In genomic region chr19:53906211-53907192, GRCh38 we compare ENCODE assay signal across 8 cellular contexts. TPM values are rescaled to one million over a fixed set of nuclear protein-coding genes. Genes with fewer than 3 reads are reported as not detected.
A peak's percentile ranks its signal among the peaks of the same experiment; 100 is the strongest.
DNase-seq lines count a peak whose midpoint lies in the region; ATAC-seq, FAIRE-seq and TF ChIP-seq lines count a peak whose summit lies in the region.

No MANE protein-coding gene starts in this region.

- peak in 1 of 2 experiments; percentile 92 for DNase-seq in A549 (ENCODE audit: low read depth in 1 of 2, low spot score in 1 of 2)
- DNase-seq in HEK293T (ENCODE audit: extremely low spot score): peak; percentile 60
- DNase-seq in activated CD4-positive, alpha-beta T cell treated with anti-CD3 and anti-CD28 coated beads for 24 hours (ENCODE audit: low read depth in 2 of 2): peak; percentile 60 to 63
- peak; percentile 13 for DNase-seq in choroid plexus epithelial cell (ENCODE audit: low read depth)
- peak; percentile 50 to 74 for DNase-seq in memory B cell (ENCODE audit: low spot score in 2 of 2)
- DNase-seq in stimulated activated CD8-positive, alpha-beta memory T cell treated with anti-CD3 and anti-CD28 coated beads, Interleukin-2, amount 100 ng/mL, for 48 hours (ENCODE audit: low read depth in 2 of 2): peak; percentile 63 to 72
- no peak for DNase-seq in GOT3 (lab: John Stamatoyannopoulos, UW)
- no peak for DNase-seq in DMS114 treated with DMSO at 0.1 percent for 48 hours (lab: John Stamatoyannopoulos, UW; ENCODE audit: unreplicated experiment)

- H3K9me3 Mint-ChIP-seq in memory B cell: peaks cover 15% of the 10 kb centered on the region

- peaks cover 42% of the 10 kb centered on the region for H3K27me3 Mint-ChIP-seq in memory B cell

- ATAC-seq in A549 (peak; percentile 57 to 65), memory B cell (ENCODE audit: low read depth) (no peak)

- peak; percentile 88 for TF ChIP-seq CTCF in A549 (IDR thresholded peaks at IDR 0.05)
- TF ChIP-seq CTCF in choroid plexus epithelial cell (conservative IDR thresholded peaks at IDR 0.05; ENCODE audit: low read depth, low read length): peak; percentile 82

- no peaks in the 10 kb centered on the region for H3K9me3 ChIP-seq in A549

- 18% methylated on average over 47 of the region's 48 CpGs for WGBS in A549 (ENCODE audit: missing lambda C conversion rate)

- H3K4me3 Mint-ChIP-seq in memory B cell: no peak overlapping the region

- peaks cover 15% of the 10 kb centered on the region for H3K4me1 Mint-ChIP-seq in memory B cell

- H3K4me3 ChIP-seq in A549 (peak overlapping the region; percentile 19; the same call in 1 of the 3 replicates), choroid plexus epithelial cell (ENCODE audit: low read depth, low read length) (no peak overlapping the region)

- no peak for FAIRE-seq in A549 (lab: Jason Lieb, UNC)

- peak overlapping the region; percentile 92 for H3K4me2 ChIP-seq in A549

- peak overlapping the region; percentile 9 to 82; a peak in 4 of 6 replicates for H3K27ac ChIP-seq in A549

- peak; percentile 85 to 91 for TF ChIP-seq RAD21 in A549 (conservative IDR thresholded peaks at IDR 0.05 in 1 of 2, IDR thresholded peaks at IDR 0.05 in 1 of 2)

- POLR2A ChIA-PET in A549 (lab: Yijun Ruan, JAX) (interaction anchor here (2.0 kb wide), 1 partner anchor 74 kb away, joined by 8 read pairs; no protein-coding TSS in a partner anchor), HEK293T (lab: Yijun Ruan, JAX) (no interaction called here)

- peaks cover 42% of the 10 kb centered on the region for H3K4me1 ChIP-seq in A549

- TF ChIP-seq POLR2A in A549 (IDR thresholded peaks at IDR 0.05; ENCODE audit: low read length): no peak

- no peak for TF ChIP-seq EP300 in A549 (IDR thresholded peaks at IDR 0.05)

- peaks cover 12% of the 10 kb centered on the region for H3K36me3 Mint-ChIP-seq in memory B cell

- no peak overlapping the region for H3K27ac Mint-ChIP-seq in memory B cell

- CTCF ChIA-PET in A549 (lab: Yijun Ruan, JAX): interaction anchor here (0.6 to 3.2 kb wide), 41 partner anchors 10 to 248 kb away, joined by 3 to 63 read pairs (median 5); partner anchors contain the start of gene OSCAR
- CTCF ChIA-PET in HEK293T (lab: Yijun Ruan, JAX): no interaction called here

TF ChIP-seq in A549, 52 proteins besides CTCF, POLR2A, EP300 and RAD21:
- TF ChIP-seq SMC3 (IDR thresholded peaks at IDR 0.05) (peak; percentile 93), CHD2 (IDR thresholded peaks at IDR 0.05; ENCODE audit: low read length, partially characterized antibody) (no peak)
TF ChIP-seq in A549: peak in this region for 1.

TF ChIP-seq in HEK293T, 16 proteins besides CTCF, POLR2A, EP300 and RAD21:
- TF ChIP-seq PKNOX1 (IDR thresholded peaks at IDR 0.05): no peak
- TF ChIP-seq CTBP1 (IDR thresholded peaks at IDR 0.05; ENCODE audit: borderline replicate concordance): no peak
- TF ChIP-seq HDGF (IDR thresholded peaks at IDR 0.05; ENCODE audit: borderline replicate concordance): no peak
- no peak for TF ChIP-seq BHLHE40 (IDR thresholded peaks at IDR 0.05; ENCODE audit: borderline replicate concordance)
- no peak for TF ChIP-seq ELF4 (IDR thresholded peaks at IDR 0.05)

RNA-seq across cellular contexts. Expression of gene CACNG7, which starts 2.6 kb away (rescaled TPM):
- polyA plus RNA-seq in A549 (2011; rRNA removed) (11.5 and 12.8 TPM in 2 replicates), A549 (2017; fragmentation: RNase III; extraction: RNeasy Plus Mini Kit Qiagen cat#74134 plus additional on column Dnase treatment) (6.3 to 7.6 TPM (median 6.8 TPM) in 3 replicates)
- polyA plus RNA-seq in A549 (2012; cell fraction: cytosol; rRNA removed): 26.4 and 37.4 TPM in 2 replicates
- 33.7 and 37.2 TPM in 2 replicates for polyA plus RNA-seq in A549 (2012; cell fraction: nucleus; rRNA removed)
- polyA minus RNA-seq in A549 (2011; rRNA and poly(A)+ RNA removed): 6.0 and 7.6 TPM in 2 replicates

RNA-seq across cellular contexts. Expression of gene PRKCG, which starts 24.5 kb away (rescaled TPM):
- polyA plus RNA-seq in A549 (2011; rRNA removed): 0.61 and 0.79 TPM in 2 replicates
- polyA plus RNA-seq in A549 (2012; cell fraction: cytosol; rRNA removed): 1.2 and 1.3 TPM in 2 replicates
- polyA plus RNA-seq in A549 (2012; cell fraction: nucleus; rRNA removed): 8.9 and 9.2 TPM in 2 replicates
- polyA plus RNA-seq in A549 (2017; fragmentation: RNase III; extraction: RNeasy Plus Mini Kit Qiagen cat#74134 plus additional on column Dnase treatment): 0.81 to 0.96 TPM (median 0.81 TPM) in 3 replicates
- polyA minus RNA-seq in A549 (2011; rRNA and poly(A)+ RNA removed): 1.5 and 2.6 TPM in 2 replicates

RNA-seq across cellular contexts. Expression of gene MYADM, which starts 38.8 kb away (rescaled TPM):
- polyA plus RNA-seq in A549 (2011; rRNA removed) (37.7 and 56.1 TPM in 2 replicates), A549 (2017; fragmentation: RNase III; extraction: RNeasy Plus Mini Kit Qiagen cat#74134 plus additional on column Dnase treatment) (90.4 to 103 TPM (median 90.7 TPM) in 3 replicates)
- polyA plus RNA-seq in A549 (2012; cell fraction: cytosol; rRNA removed): 83.9 and 158 TPM in 2 replicates
- polyA plus RNA-seq in A549 (2012; cell fraction: nucleus; rRNA removed): 385 and 422 TPM in 2 replicates
- 50.8 and 63.0 TPM in 2 replicates for polyA minus RNA-seq in A549 (2011; rRNA and poly(A)+ RNA removed)

RNA-seq across cellular contexts. Expression of gene CACNG8, which starts 56.2 kb away (rescaled TPM):
- 1.1 and 1.5 TPM in 2 replicates for polyA plus RNA-seq in A549 (2011; rRNA removed)
- 0.69 and 0.74 TPM in 2 replicates for polyA plus RNA-seq in A549 (2012; cell fraction: cytosol; rRNA removed)
- polyA plus RNA-seq in A549 (2012; cell fraction: nucleus; rRNA removed): 3.2 and 5.0 TPM in 2 replicates
- 4.6 to 6.9 TPM (median 5.8 TPM) in 3 replicates for polyA plus RNA-seq in A549 (2017; fragmentation: RNase III; extraction: RNeasy Plus Mini Kit Qiagen cat#74134 plus additional on column Dnase treatment)
- polyA minus RNA-seq in A549 (2011; rRNA and poly(A)+ RNA removed): 0.87 and 1.3 TPM in 2 replicates

Comparison
In these comparisons a context has a peak if more than half of its experiments do, and no peak if none do; other contexts are left out.
1. DNase-seq: peak in HEK293T (single experiment), activated CD4-positive, alpha-beta T cell treated with anti-CD3 and anti-CD28 coated beads for 24 hours (2 of 2), choroid plexus epithelial cell (single experiment), memory B cell (2 of 2) and stimulated activated CD8-positive, alpha-beta memory T cell treated with anti-CD3 and anti-CD28 coated beads, Interleukin-2, amount 100 ng/mL, for 48 hours (2 of 2); none in GOT3 (single experiment) and DMS114 treated with DMSO at 0.1 percent for 48 hours (single experiment).